Comparison of ENCODE assay signal across 1 cellular context in genomic region chr3:32181370-32181769, GRCh38.
TF ChIP-seq lines count a peak whose summit lies in the region.

No MANE protein-coding gene starts in this region.

TF ChIP-seq in GM23338, 12 proteins besides CTCF, POLR2A, EP300 and RAD21 (continued from another document):
- TF ChIP-seq ZNF462 (CRISPR knock-in tag; IDR thresholded peaks at IDR 0.05) (no peak), EZH2 (IDR thresholded peaks at IDR 0.05; ENCODE audit: low read depth, unreplicated experiment) (no peak)
